In genomic region chr4:52568351-52568750, GRCh38 we compare ENCODE assay signal across 34 cellular contexts.
"Had no signal": no experiment of that assay in that cellular context is flagged by ENCODE, and none has a peak within 500 bp of the region (broad histone marks: within the 10 kb centered on the region; RNA-seq: fewer than 3 reads in every experiment).

No MANE protein-coding gene starts in this region.

- H3K36me3 Mint-ChIP-seq: activated CD4-positive, alpha-beta memory T cell treated with anti-CD3 and anti-CD28 coated beads for 36 hours; activated naive CD8-positive, alpha-beta T cell treated with anti-CD3 and anti-CD28 coated beads for 36 hours; brain; natural killer cell had no signal

- H3K36me3 ChIP-seq: adrenal gland, cardiac muscle cell, colonic mucosa, left lung, lower lobe of right lung, spleen, tibial nerve had no signal

- H3K9me3 Mint-ChIP-seq: activated CD4-positive, alpha-beta memory T cell treated with anti-CD3 and anti-CD28 coated beads for 36 hours; activated naive CD4-positive, alpha-beta T cell treated with anti-CD3 and anti-CD28 coated beads for 36 hours; activated naive CD8-positive, alpha-beta T cell treated with anti-CD3 and anti-CD28 coated beads for 36 hours; activated T-helper 1 cell treated with anti-CD3 and anti-CD28 coated beads, Interleukin-12 subunit alpha, Interleukin-12 subunit beta, Interleukin-2, Interleukin-4 antibody, amounts not matched to agents 30 ng/mL and 10 ng/mL and 1 ng/mL, durations not matched to agents 14 hours and 24 hours and 36 hours; brain; effector memory CD8-positive, alpha-beta T cell; natural killer cell; T-helper 1 cell treated with Interleukin-12 subunit alpha and Interleukin-12 subunit beta and Interleukin-4 antibody, amounts not matched to agents 30 μg/mL and 1 μg/mL, for 36 hours had no signal

- FAIRE-seq: islet of Langerhans, TTC549 had no signal

- H3K4me3 ChIP-seq: adrenal gland, cardiac muscle cell, colonic mucosa, left lung, lower lobe of right lung, spleen, tibial nerve had no signal

- H3K27me3 Mint-ChIP-seq: brain had no signal

- ATAC-seq: activated CD4-positive, CD25-positive, alpha-beta regulatory T cell treated with anti-CD3 and anti-CD28 coated beads, Interleukin-2, amount 50 U/mL, for 24 hours; effector memory CD8-positive, alpha-beta T cell; esophagus mucosa; left lung; lower lobe of right lung; natural killer cell; right cardiac atrium had no signal

- H3K4me1 ChIP-seq: adrenal gland, colonic mucosa, left lung, spleen, tibial nerve had no signal

- H3K4me1 Mint-ChIP-seq: activated naive CD8-positive, alpha-beta T cell treated with anti-CD3 and anti-CD28 coated beads for 36 hours; brain; natural killer cell had no signal

- DNase-seq: activated CD4-positive, alpha-beta memory T cell treated with anti-CD3 and anti-CD28 coated beads for 36 hours; activated CD4-positive, alpha-beta T cell treated with anti-CD3 and anti-CD28 coated beads for 48 hours; activated CD8-positive, alpha-beta memory T cell treated with anti-CD3 and anti-CD28 coated beads, Interleukin-2, amount 50 U/mL, for 4 hours; activated effector memory CD4-positive, alpha-beta T cell treated with anti-CD3 and anti-CD28 coated beads, Interleukin-2, amount 50 U/mL, for 16 hours; activated naive CD4-positive, alpha-beta T cell treated with anti-CD3 and anti-CD28 coated beads for 36 hours; activated naive CD8-positive, alpha-beta T cell treated with anti-CD3 and anti-CD28 coated beads for 36 hours; activated T-cell treated with anti-CD3 and anti-CD28 coated beads, Interleukin-2, amount 50 U/mL, for 1 hour; adrenal gland; aorta; cerebellar nuclear complex; colonic mucosa; effector memory CD8-positive, alpha-beta T cell; foreskin fibroblast; head of caudate nucleus; hippocampal formation; left lung; lower lobe of right lung; mesendoderm; natural killer cell; right cardiac atrium; spleen; stimulated activated CD4-positive, alpha-beta T cell treated with anti-CD3 and anti-CD28 coated beads, Interleukin-2, amount 100 ng/mL, for 48 hours; stimulated activated naive CD4-positive, alpha-beta T cell treated with Interleukin-2 at 50 U/mL for 16 hours; T-helper 9 cell had no signal

- H3K4me3 Mint-ChIP-seq: activated CD4-positive, alpha-beta memory T cell treated with anti-CD3 and anti-CD28 coated beads for 36 hours; activated naive CD4-positive, alpha-beta T cell treated with anti-CD3 and anti-CD28 coated beads for 36 hours; activated naive CD8-positive, alpha-beta T cell treated with anti-CD3 and anti-CD28 coated beads for 36 hours; activated T-helper 1 cell treated with anti-CD3 and anti-CD28 coated beads, Interleukin-12 subunit alpha, Interleukin-12 subunit beta, Interleukin-2, Interleukin-4 antibody, amounts not matched to agents 30 ng/mL and 10 ng/mL and 1 ng/mL, durations not matched to agents 14 hours and 24 hours and 36 hours; brain; effector memory CD8-positive, alpha-beta T cell; natural killer cell; T-helper 1 cell treated with Interleukin-12 subunit alpha and Interleukin-12 subunit beta and Interleukin-4 antibody, amounts not matched to agents 30 μg/mL and 1 μg/mL, for 36 hours had no signal

- H3K27ac ChIP-seq: adrenal gland, cardiac muscle cell, colonic mucosa, left lung, lower lobe of right lung, spleen, tibial nerve, VCaP had no signal

- H3K9me3 ChIP-seq: adrenal gland, colonic mucosa, left lung, lower lobe of right lung, spleen, tibial nerve had no signal

- H3K27me3 ChIP-seq: adrenal gland, cardiac muscle cell, colonic mucosa, left lung, spleen, tibial nerve had no signal

- H3K27ac Mint-ChIP-seq: activated CD4-positive, alpha-beta memory T cell treated with anti-CD3 and anti-CD28 coated beads for 36 hours; activated naive CD4-positive, alpha-beta T cell treated with anti-CD3 and anti-CD28 coated beads for 36 hours; activated naive CD8-positive, alpha-beta T cell treated with anti-CD3 and anti-CD28 coated beads for 36 hours; activated T-helper 1 cell treated with anti-CD3 and anti-CD28 coated beads, Interleukin-12 subunit alpha, Interleukin-12 subunit beta, Interleukin-2, Interleukin-4 antibody, amounts not matched to agents 30 ng/mL and 10 ng/mL and 1 ng/mL, durations not matched to agents 14 hours and 24 hours and 36 hours; brain; effector memory CD8-positive, alpha-beta T cell; natural killer cell; T-helper 1 cell treated with Interleukin-12 subunit alpha and Interleukin-12 subunit beta and Interleukin-4 antibody, amounts not matched to agents 30 μg/mL and 1 μg/mL, for 36 hours had no signal
